1 cellular context compared by ENCODE assay signal in genomic region chr1:153659175-153659534, GRCh38.
TF ChIP-seq lines count a peak whose summit lies in the region.

No MANE protein-coding gene starts in this region.

TF ChIP-seq in IMR-90, 13 proteins besides CTCF, POLR2A, EP300 and RAD21 (continued from another document):
- no peak for TF ChIP-seq MAZ (IDR thresholded peaks at IDR 0.05; ENCODE audit: borderline replicate concordance, low read depth, low read length)
- TF ChIP-seq MXI1 (IDR thresholded peaks at IDR 0.05; ENCODE audit: borderline replicate concordance, low read depth, low read length), result no peak
- TF ChIP-seq CEBPB (IDR thresholded peaks at IDR 0.05; ENCODE audit: low read depth, low read length), result no peak
- no peak for TF ChIP-seq RCOR1 (IDR thresholded peaks at IDR 0.05; ENCODE audit: insufficient replicate concordance, low read length)
- TF ChIP-seq CHD1 (IDR thresholded peaks at IDR 0.05; ENCODE audit: low read depth, low read length), result no peak
- no peak for TF ChIP-seq FOS (IDR thresholded peaks at IDR 0.05; ENCODE audit: low read depth, low read length)
- TF ChIP-seq RFX5 (IDR thresholded peaks at IDR 0.05; ENCODE audit: low read depth, low read length), result no peak
- TF ChIP-seq NFE2L2 (IDR thresholded peaks at IDR 0.05; ENCODE audit: low read depth, low read length), result no peak
